ENCODE assay signal across 19 cellular contexts in the genomic region with DNA sequence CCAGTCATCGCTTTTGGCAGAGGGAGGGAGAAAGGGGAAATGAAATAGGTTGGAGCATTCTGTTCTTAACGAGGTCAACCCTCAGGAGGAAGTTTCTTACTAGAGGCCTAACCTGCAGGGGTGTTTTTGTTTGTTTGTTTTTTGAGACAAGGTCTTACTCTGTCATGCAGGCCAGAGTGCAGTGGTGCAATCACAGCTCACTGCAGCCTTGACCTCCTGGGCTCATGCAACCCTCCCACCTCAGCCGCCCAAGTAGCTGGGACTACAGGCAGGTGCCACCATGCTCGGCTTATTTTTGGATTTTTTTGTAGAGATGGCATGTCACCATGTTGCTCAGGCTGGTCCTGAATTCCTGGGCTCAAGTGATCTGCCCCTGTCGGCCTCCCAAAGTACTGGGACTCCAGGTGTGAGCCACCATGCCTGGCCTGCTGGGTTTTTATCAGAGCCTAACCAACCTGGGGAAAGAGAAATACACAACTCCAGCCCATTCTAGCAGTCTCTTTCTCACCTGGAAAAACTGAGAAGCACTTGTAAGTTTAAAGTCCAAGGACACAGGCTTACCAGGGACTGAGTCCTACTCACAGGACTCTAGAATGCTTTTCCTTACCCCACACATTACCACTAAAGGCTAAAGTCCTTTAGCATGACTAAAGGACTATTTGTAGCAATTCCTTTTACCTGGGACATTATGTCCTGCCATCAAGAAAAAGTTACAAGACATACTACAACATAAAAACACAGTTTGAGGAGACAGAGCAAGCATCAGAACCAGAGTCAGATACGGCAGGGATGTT.
"Had no signal": no experiment of that assay in that cellular context is flagged by ENCODE, and none has a peak within 500 bp of the region (broad histone marks: within the 10 kb centered on the region; RNA-seq: fewer than 3 reads in every experiment).

No MANE protein-coding gene starts in this region.

- H3K9ac ChIP-seq: parathyroid adenoma had no signal

- H3K27ac ChIP-seq: coronary artery, heart right ventricle, left ventricle myocardium inferior, parathyroid adenoma, prostate gland, thoracic aorta, transverse colon had no signal

- H3K79me2 ChIP-seq: parathyroid adenoma had no signal

- H3K4me3 ChIP-seq: coronary artery, heart right ventricle, left ventricle myocardium inferior, lung, prostate gland, thoracic aorta, transverse colon had no signal

- H3K27me3 ChIP-seq: heart right ventricle, transverse colon had no signal

- H3K36me3 ChIP-seq: heart right ventricle, left ventricle myocardium inferior, prostate gland, thoracic aorta, transverse colon had no signal

- DNase-seq: effector CD4-positive, alpha-beta T cell; foreskin melanocyte; heart right ventricle; islet precursor cell; left ventricle myocardium inferior; mesendoderm; naive thymus-derived CD4-positive, alpha-beta T cell; nephron progenitor cell; stimulated activated CD4-positive, alpha-beta T cell treated with anti-CD3 and anti-CD28 coated beads, Interleukin-2, amount 100 ng/mL, for 24 hours; stimulated activated CD4-positive, alpha-beta T cell treated with anti-CD3 and anti-CD28 coated beads, Interleukin-4, amount 100 ng/mL, for 4 hours; stimulated activated naive B cell treated with anti-CD40 and anti-IgM and Interleukin-4, amounts not matched to agents 10 μg/mL and 1 μg/mL and 100 μg/mL, for 72 hours; stimulated activated naive CD8-positive, alpha-beta T cell treated with anti-CD3 and anti-CD28 coated beads, Interleukin-15, amount 100 ng/mL, for 72 hours; transverse colon had no signal

- ATAC-seq: heart right ventricle; naive thymus-derived CD4-positive, alpha-beta T cell; sciatic nerve; stimulated activated naive B cell treated with anti-CD40 and anti-IgM and Interleukin-4, amounts not matched to agents 10 μg/mL and 1 μg/mL and 100 μg/mL, for 72 hours; stimulated activated naive CD8-positive, alpha-beta T cell treated with anti-CD3 and anti-CD28 coated beads, Interleukin-15, amount 100 ng/mL, for 72 hours had no signal

- H2AFZ ChIP-seq: parathyroid adenoma had no signal

- H3K4me1 ChIP-seq: heart right ventricle, left ventricle myocardium inferior, parathyroid adenoma, prostate gland, transverse colon had no signal

- H3K9me3 ChIP-seq: heart right ventricle, left ventricle myocardium inferior, prostate gland, thoracic aorta, transverse colon had no signal
